ENCODE assay signal across 1 cellular context in genomic region chr6:21885101-21885500, GRCh38.
TF ChIP-seq lines count a peak whose summit lies in the region.

No MANE protein-coding gene starts in this region.

TF ChIP-seq in SK-N-SH, 30 proteins besides CTCF, POLR2A, EP300 and RAD21 (continued from another document):
- no peak for TF ChIP-seq TAF1 (IDR thresholded peaks at IDR 0.05; ENCODE audit: borderline replicate concordance, low read depth, low read length)
- TF ChIP-seq MXI1 (IDR thresholded peaks at IDR 0.05; ENCODE audit: low read depth, low read length), result no peak
- TF ChIP-seq, protein P1, sequence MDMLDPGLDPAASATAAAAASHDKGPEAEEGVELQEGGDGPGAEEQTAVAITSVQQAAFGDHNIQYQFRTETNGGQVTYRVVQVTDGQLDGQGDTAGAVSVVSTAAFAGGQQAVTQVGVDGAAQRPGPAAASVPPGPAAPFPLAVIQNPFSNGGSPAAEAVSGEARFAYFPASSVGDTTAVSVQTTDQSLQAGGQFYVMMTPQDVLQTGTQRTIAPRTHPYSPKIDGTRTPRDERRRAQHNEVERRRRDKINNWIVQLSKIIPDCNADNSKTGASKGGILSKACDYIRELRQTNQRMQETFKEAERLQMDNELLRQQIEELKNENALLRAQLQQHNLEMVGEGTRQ (IDR thresholded peaks at IDR 0.05; ENCODE audit: borderline replicate concordance, low read depth, low read length), result no peak
- TF ChIP-seq RXRA (IDR thresholded peaks at IDR 0.05; ENCODE audit: borderline replicate concordance, low read depth), result no peak
- TF ChIP-seq TEAD4 (IDR thresholded peaks at IDR 0.05; ENCODE audit: borderline replicate concordance, insufficient read depth), result no peak
- TF ChIP-seq FOXM1 (IDR thresholded peaks at IDR 0.05; ENCODE audit: low read depth), result no peak
- TF ChIP-seq NFIC (IDR thresholded peaks at IDR 0.05; ENCODE audit: borderline replicate concordance), result no peak
- TF ChIP-seq TCF12 (IDR thresholded peaks at IDR 0.05), result no peak
- TF ChIP-seq CHD2 (IDR thresholded peaks at IDR 0.05; ENCODE audit: low read length, partially characterized antibody), result no peak
- TF ChIP-seq JUND (IDR thresholded peaks at IDR 0.05), result no peak
- no peak for TF ChIP-seq GABPA (IDR thresholded peaks at IDR 0.05; ENCODE audit: low read depth)
- TF ChIP-seq FOXJ3 (CRISPR knock-in tag; IDR thresholded peaks at IDR 0.05), result no peak
- TF ChIP-seq RCOR1 (IDR thresholded peaks at IDR 0.05; ENCODE audit: low read length), result no peak
